Comparison of ENCODE assay signal across 1 cellular context in the genomic region with DNA sequence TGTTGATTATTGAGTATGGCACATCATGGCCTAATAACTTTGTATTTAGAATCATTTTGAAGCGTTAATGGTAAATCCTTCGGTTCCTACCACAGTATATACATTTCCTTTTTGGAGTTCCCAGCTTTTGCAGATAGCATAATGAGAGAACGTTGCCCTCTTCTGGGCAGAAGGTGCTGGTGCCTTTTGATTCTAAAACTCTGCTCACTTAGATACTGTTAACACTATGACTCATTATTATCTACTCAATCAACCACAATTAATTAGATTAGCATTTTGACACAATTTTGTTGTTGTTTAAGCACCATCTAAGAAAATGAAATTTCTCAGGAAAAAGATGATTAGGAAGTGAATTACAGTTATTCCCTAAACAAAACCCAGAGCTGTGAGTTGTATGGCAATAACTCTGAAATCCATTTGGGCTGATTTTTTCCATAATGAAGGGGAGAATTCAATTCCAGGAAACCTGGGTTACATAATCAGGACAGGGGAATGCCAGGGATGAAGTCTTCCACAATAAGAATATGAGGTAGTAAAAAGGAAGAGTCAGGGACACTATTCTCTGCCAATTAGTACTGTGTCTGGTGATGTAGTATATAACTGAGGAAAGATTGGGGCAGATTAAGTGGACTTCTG.
TF ChIP-seq lines count a peak whose summit lies in the region.

No MANE protein-coding gene starts in this region.

TF ChIP-seq in GM23338, 12 proteins besides CTCF, POLR2A, EP300 and RAD21 (continued from another document):
- TF ChIP-seq, protein P1, sequence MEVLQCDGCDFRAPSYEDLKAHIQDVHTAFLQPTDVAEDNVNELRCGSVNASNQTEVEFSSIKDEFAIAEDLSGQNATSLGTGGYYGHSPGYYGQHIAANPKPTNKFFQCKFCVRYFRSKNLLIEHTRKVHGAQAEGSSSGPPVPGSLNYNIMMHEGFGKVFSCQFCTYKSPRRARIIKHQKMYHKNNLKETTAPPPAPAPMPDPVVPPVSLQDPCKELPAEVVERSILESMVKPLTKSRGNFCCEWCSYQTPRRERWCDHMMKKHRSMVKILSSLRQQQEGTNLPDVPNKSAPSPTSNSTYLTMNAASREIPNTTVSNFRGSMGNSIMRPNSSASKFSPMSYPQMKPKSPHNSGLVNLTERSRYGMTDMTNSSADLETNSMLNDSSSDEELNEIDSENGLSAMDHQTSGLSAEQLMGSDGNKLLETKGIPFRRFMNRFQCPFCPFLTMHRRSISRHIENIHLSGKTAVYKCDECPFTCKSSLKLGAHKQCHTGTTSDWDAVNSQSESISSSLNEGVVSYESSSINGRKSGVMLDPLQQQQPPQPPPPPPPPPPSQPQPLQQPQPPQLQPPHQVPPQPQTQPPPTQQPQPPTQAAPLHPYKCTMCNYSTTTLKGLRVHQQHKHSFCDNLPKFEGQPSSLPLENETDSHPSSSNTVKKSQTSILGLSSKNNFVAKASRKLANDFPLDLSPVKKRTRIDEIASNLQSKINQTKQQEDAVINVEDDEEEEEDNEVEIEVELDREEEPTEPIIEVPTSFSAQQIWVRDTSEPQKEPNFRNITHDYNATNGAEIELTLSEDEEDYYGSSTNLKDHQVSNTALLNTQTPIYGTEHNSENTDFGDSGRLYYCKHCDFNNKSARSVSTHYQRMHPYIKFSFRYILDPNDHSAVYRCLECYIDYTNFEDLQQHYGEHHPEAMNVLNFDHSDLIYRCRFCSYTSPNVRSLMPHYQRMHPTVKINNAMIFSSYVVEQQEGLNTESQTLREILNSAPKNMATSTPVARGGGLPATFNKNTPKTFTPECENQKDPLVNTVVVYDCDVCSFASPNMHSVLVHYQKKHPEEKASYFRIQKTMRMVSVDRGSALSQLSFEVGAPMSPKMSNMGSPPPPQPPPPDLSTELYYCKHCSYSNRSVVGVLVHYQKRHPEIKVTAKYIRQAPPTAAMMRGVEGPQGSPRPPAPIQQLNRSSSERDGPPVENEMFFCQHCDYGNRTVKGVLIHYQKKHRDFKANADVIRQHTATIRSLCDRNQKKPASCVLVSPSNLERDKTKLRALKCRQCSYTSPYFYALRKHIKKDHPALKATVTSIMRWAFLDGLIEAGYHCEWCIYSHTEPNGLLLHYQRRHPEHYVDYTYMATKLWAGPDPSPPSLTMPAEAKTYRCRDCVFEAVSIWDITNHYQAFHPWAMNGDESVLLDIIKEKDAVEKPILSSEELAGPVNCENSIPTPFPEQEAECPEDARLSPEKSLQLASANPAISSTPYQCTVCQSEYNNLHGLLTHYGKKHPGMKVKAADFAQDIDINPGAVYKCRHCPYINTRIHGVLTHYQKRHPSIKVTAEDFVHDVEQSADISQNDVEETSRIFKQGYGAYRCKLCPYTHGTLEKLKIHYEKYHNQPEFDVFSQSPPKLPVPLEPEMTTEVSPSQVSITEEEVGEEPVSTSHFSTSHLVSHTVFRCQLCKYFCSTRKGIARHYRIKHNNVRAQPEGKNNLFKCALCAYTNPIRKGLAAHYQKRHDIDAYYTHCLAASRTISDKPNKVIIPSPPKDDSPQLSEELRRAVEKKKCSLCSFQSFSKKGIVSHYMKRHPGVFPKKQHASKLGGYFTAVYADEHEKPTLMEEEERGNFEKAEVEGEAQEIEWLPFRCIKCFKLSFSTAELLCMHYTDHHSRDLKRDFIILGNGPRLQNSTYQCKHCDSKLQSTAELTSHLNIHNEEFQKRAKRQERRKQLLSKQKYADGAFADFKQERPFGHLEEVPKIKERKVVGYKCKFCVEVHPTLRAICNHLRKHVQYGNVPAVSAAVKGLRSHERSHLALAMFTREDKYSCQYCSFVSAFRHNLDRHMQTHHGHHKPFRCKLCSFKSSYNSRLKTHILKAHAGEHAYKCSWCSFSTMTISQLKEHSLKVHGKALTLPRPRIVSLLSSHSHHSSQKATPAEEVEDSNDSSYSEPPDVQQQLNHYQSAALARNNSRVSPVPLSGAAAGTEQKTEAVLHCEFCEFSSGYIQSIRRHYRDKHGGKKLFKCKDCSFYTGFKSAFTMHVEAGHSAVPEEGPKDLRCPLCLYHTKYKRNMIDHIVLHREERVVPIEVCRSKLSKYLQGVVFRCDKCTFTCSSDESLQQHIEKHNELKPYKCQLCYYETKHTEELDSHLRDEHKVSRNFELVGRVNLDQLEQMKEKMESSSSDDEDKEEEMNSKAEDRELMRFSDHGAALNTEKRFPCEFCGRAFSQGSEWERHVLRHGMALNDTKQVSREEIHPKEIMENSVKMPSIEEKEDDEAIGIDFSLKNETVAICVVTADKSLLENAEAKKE (CRISPR knock-in tag; IDR thresholded peaks at IDR 0.05): no peak
